In the genomic region with DNA sequence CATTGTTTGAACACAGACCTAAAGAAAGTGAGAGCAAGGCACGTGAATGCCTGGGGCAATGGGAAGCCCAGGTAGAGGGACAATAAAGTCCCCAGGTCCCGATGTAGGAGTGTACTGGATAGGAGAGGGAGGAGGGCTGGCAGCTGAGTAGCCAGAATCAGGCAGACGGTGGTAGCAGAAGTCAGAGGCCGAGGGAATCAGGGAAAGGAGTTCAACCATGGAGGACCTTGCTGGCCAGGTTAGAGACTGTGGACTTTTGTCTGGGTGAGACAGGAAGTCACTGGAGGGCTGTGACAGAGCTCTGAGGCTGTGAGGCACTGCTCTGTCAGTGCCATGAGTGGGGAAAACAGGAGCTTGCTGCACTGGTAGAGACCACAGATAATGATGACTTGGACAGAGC, we compare ENCODE assay signal across 1 cellular context.
TF ChIP-seq lines count a peak whose summit lies in the region.

No MANE protein-coding gene starts in this region.

TF ChIP-seq in GM12878, 131 proteins besides CTCF, POLR2A, EP300 and RAD21:
- TF ChIP-seq ZNF592 (IDR thresholded peaks at IDR 0.05): no peak
- TF ChIP-seq MLLT1 (IDR thresholded peaks at IDR 0.05): no peak
- no peak for TF ChIP-seq CBX5 (IDR thresholded peaks at IDR 0.05; ENCODE audit: low read depth)
- TF ChIP-seq CBFB (IDR thresholded peaks at IDR 0.05; ENCODE audit: low read depth): no peak
- TF ChIP-seq ZNF274 (IDR thresholded peaks at IDR 0.05; ENCODE audit: insufficient read depth, insufficient read length): no peak
- TF ChIP-seq ZBTB11 (CRISPR knock-in tag; IDR thresholded peaks at IDR 0.05): no peak
- TF ChIP-seq SIX5 (IDR thresholded peaks at IDR 0.05; ENCODE audit: low read depth, low read length, severe bottlenecking): no peak
